ENCODE assay signal across 20 cellular contexts in genomic region chr11:44992774-44993173, GRCh38.
"Had no signal": no experiment of that assay in that cellular context is flagged by ENCODE, and none has a peak within 500 bp of the region (broad histone marks: within the 10 kb centered on the region; RNA-seq: fewer than 3 reads in every experiment).

No MANE protein-coding gene starts in this region.

- H3K27ac ChIP-seq: adrenal gland, ascending aorta, gastroesophageal sphincter, thyroid gland, upper lobe of right lung had no signal

- H3K4me3 ChIP-seq: adrenal gland, ascending aorta, gastroesophageal sphincter, thyroid gland, upper lobe of right lung had no signal

- H3K9me3 ChIP-seq: adrenal gland, ascending aorta, gastroesophageal sphincter, thyroid gland, upper lobe of right lung had no signal

- H3K27me3 ChIP-seq: adrenal gland, ascending aorta, gastroesophageal sphincter, thyroid gland, upper lobe of right lung had no signal

- H3K36me3 ChIP-seq: adrenal gland, ascending aorta, gastroesophageal sphincter, thyroid gland, upper lobe of right lung had no signal

- FAIRE-seq: colon, islet of Langerhans had no signal

- H3K4me1 ChIP-seq: adrenal gland, thyroid gland had no signal

- DNase-seq: activated B cell treated with CpG ODN at 0.5 μM for 24 hours; activated CD4-positive, alpha-beta T cell treated with anti-CD3 and anti-CD28 coated beads for 36 hours; activated CD4-positive, alpha-beta T cell treated with anti-CD3 and anti-CD28 coated beads, Interleukin-2, amount 50 U/mL, for 48 hours; activated gamma-delta T cell treated with Interleukin-2 at 50 U/mL for 16 hours; central memory CD4-positive, alpha-beta T cell; mammary epithelial cell; natural killer cell; stimulated activated CD4-positive, alpha-beta T cell treated with anti-CD3 and anti-CD28 coated beads, Interleukin-12 subunit alpha, Interleukin-12 subunit beta, amount 100 ng/mL, for 4 hours; stimulated activated CD4-positive, alpha-beta T cell treated with anti-CD3 and anti-CD28 coated beads, Interleukin-4, amount 100 ng/mL, for 4 hours; stimulated activated naive CD8-positive, alpha-beta T cell treated with anti-CD3 and anti-CD28 coated beads, Interleukin-15, Interleukin-2, amounts not matched to agents 100 U/mL and 50 U/mL, for 24 hours; T1000; thyroid gland; upper lobe of right lung had no signal

- ATAC-seq: activated CD4-positive, alpha-beta T cell treated with anti-CD3 and anti-CD28 coated beads for 36 hours; activated naive CD4-positive, alpha-beta T cell treated with anti-CD3 and anti-CD28 coated beads, Interleukin-2, amount 50 U/mL, for 72 hours; gastroesophageal sphincter; right cardiac atrium; stimulated activated naive CD8-positive, alpha-beta T cell treated with anti-CD3 and anti-CD28 coated beads, Interleukin-15, Interleukin-2, amounts not matched to agents 100 U/mL and 50 U/mL, for 24 hours had no signal
